Comparison of ENCODE assay signal across 9 cellular contexts in the genomic region with DNA sequence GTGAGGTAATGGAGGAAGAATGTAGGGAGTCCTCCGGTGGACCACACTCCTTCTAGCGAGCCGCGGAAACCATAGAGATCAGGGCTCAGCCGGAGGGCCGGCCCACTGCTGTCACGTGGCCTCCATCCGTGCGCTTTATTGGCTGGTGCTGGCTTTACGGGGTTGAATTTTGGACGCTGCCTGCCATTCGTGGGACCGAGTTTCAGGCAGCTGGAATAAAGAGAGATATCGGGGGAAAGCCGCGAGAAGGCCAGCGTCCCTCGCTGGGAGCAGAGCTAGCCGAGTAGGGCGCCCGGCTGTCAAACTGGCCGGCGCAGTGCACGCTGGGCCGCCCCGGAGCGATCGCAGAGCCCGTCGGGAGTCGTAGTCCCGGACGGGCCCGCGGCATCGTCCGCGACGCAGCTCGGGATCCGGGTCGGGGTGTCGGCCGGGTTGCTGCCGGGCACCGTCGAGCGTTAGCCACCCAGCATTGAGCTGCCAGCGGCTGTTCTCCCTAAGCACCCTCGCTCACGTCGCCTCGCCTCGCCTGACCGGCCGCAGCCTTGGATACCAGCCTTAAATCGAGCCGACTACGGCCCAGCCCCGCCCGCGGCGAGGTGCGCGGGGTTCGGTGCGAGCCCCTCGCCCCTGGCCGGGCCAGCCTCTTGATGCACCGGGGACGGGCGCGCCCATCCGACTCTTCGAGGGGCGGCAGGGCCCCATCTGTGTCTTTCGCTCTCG. TPM values are rescaled to one million over a fixed set of nuclear protein-coding genes. Genes with fewer than 3 reads are reported as not detected.
DNase-seq lines count a peak whose midpoint lies in the region; ATAC-seq, FAIRE-seq and TF ChIP-seq lines count a peak whose summit lies in the region.
"Not testable (repeated sequence)": the region's sequence is repeated elsewhere in the genome, so short reads cannot be mapped to it uniquely, and the experiment has no call there.
"Had no signal": no experiment of that assay in that cellular context is flagged by ENCODE, and none has a peak within 500 bp of the region (broad histone marks: within the 10 kb centered on the region; RNA-seq: fewer than 3 reads in every experiment).

A gene with protein sequence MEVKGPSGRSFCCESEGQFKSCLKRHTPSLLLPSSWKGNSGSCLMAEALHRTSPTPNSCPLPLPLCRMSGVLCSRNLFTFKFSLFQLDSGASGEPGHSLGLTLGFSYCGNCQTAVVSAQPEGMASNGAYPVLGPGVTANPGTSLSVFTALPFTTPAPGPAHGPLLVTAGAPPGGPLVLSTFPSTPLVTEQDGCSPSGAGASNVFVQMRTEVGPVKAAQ (N-terminal part only) (plus strand): TSS at position 244 of the 720 bp plus-strand sequence. CDS start 15,002 bp downstream, outside the sequence.

- peak; percentile 94 for ATAC-seq in HG02759 (IDR thresholded peaks at IDR 0.05; ENCODE audit: unreplicated experiment)

- not testable (repeated sequence) for H4K20me1 ChIP-seq in astrocyte (ENCODE audit: insufficient read depth, low read length)

- H3K4me2 ChIP-seq in astrocyte (ENCODE audit: low read length), result peak within 1 kb of the TSS; percentile 74

- not testable (repeated sequence) for H3K9me3 Mint-ChIP-seq in T-helper 2 cell treated with Interferon-gamma antibody and Interleukin-4, amounts not matched to agents 5 μg/mL and 100 μg/mL, for 36 hours; astrocyte (ENCODE audit: unreplicated experiment); progenitor cell of endocrine pancreas (ENCODE audit: low read depth)

- peak within 1 kb of the TSS; percentile 80 for H3K9ac ChIP-seq in astrocyte (ENCODE audit: low read length)

- not testable (repeated sequence) for H3K4me1 ChIP-seq in astrocyte (ENCODE audit: insufficient read depth, low read length); right atrium auricular region
- peaks cover 0 to 10% (median 3%) of the 10 kb centered on the region in 4 donors for H3K4me1 ChIP-seq in tibial nerve

- WGBS in tibial nerve, 2 donors, result 0% methylated on average over 41 of the region's 78 CpGs; no CpG with 5 or more reads in 1 of the 2 donors

- not testable (repeated sequence) for H2AFZ ChIP-seq in astrocyte (ENCODE audit: low read depth, low read length)

- H3K4me3 Mint-ChIP-seq in T-helper 2 cell treated with Interferon-gamma antibody and Interleukin-4, amounts not matched to agents 5 μg/mL and 100 μg/mL, for 36 hours, result peak within 1 kb of the TSS; percentile 89
- H3K4me3 Mint-ChIP-seq in astrocyte (ENCODE audit: unreplicated experiment) (peak within 1 kb of the TSS; percentile 98), progenitor cell of endocrine pancreas (ENCODE audit: low read depth) (peak within 1 kb of the TSS; percentile 88)

- H3K27ac Mint-ChIP-seq in T-helper 2 cell treated with Interferon-gamma antibody and Interleukin-4, amounts not matched to agents 5 μg/mL and 100 μg/mL, for 36 hours, result peak within 1 kb of the TSS; percentile 83
- not testable (repeated sequence) for H3K27ac Mint-ChIP-seq in astrocyte (ENCODE audit: unreplicated experiment)
- H3K27ac Mint-ChIP-seq in progenitor cell of endocrine pancreas, result peak within 1 kb of the TSS; percentile 95

- not testable (repeated sequence) for TF ChIP-seq POLR2A in GM12892 (IDR thresholded peaks at IDR 0.05; ENCODE audit: low read depth, low read length); NB4 (IDR thresholded peaks at IDR 0.05; ENCODE audit: extremely low read depth, insufficient read length)
- TF ChIP-seq POLR2A in tibial nerve (IDR thresholded peaks at IDR 0.05), result peak in 1 of 2 donors; percentile 11

- TF ChIP-seq EP300 in tibial nerve (IDR thresholded peaks at IDR 0.05), result peak in 1 of 2 donors; percentile 76

- peaks cover 13% of the 10 kb centered on the region for H3K79me2 ChIP-seq in astrocyte (ENCODE audit: insufficient read depth, low read length)

- not testable (repeated sequence) for TF ChIP-seq CTCF in NB4 (IDR thresholded peaks at IDR 0.05; ENCODE audit: low read depth, low read length); astrocyte (IDR thresholded peaks at IDR 0.05; ENCODE audit: insufficient read depth, low read depth, low read length); right atrium auricular region (IDR thresholded peaks at IDR 0.05); progenitor cell of endocrine pancreas (IDR thresholded peaks at IDR 0.05; ENCODE audit: unreplicated experiment); tibial nerve (IDR thresholded peaks at IDR 0.05)

- not testable (repeated sequence) for H3K27me3 Mint-ChIP-seq in T-helper 2 cell treated with Interferon-gamma antibody and Interleukin-4, amounts not matched to agents 5 μg/mL and 100 μg/mL, for 36 hours (ENCODE audit: low read depth); astrocyte (ENCODE audit: low read depth, unreplicated experiment); progenitor cell of endocrine pancreas

- not testable (repeated sequence) for H3K36me3 Mint-ChIP-seq in T-helper 2 cell treated with Interferon-gamma antibody and Interleukin-4, amounts not matched to agents 5 μg/mL and 100 μg/mL, for 36 hours (ENCODE audit: low read depth); astrocyte (ENCODE audit: low read depth, unreplicated experiment); progenitor cell of endocrine pancreas (ENCODE audit: insufficient read depth)

- peak within 1 kb of the TSS; percentile 58 for H3K4me3 ChIP-seq in NB4 (ENCODE audit: low read depth, low read length)
- peak within 1 kb of the TSS; percentile 49 for H3K4me3 ChIP-seq in astrocyte (ENCODE audit: insufficient read depth, low read depth, low read length)
- peak within 1 kb of the TSS; percentile 58 to 67 for H3K4me3 ChIP-seq in right atrium auricular region
- H3K4me3 ChIP-seq in tibial nerve, result peak within 1 kb of the TSS; percentile 38 to 72 (median 62)

- not testable (repeated sequence) for H3K27me3 ChIP-seq in astrocyte (ENCODE audit: insufficient read depth, low read length); right atrium auricular region; tibial nerve

- not testable (repeated sequence) for FAIRE-seq in GM12892 (lab: Jason Lieb, UNC); astrocyte (lab: Jason Lieb, UNC)

- not testable (repeated sequence) for H3K36me3 ChIP-seq in astrocyte (ENCODE audit: insufficient read depth, low read length); right atrium auricular region; tibial nerve

- DNase-seq in GM12892 (ENCODE audit: insufficient read length) (peak; percentile 31), NB4 (ENCODE audit: low read depth) (peak; percentile 86), astrocyte (ENCODE audit: low read depth) (peak; percentile 60), right atrium auricular region (ENCODE audit: low spot score) (peak; percentile 86), progenitor cell of endocrine pancreas (ENCODE audit: low spot score, unreplicated experiment) (peak; percentile 57), tibial nerve (ENCODE audit: low spot score in 2 of 2) (peak; percentile 55 to 71)
- DNase-seq in T-helper 2 cell treated with Interferon-gamma antibody and Interleukin-4, amounts not matched to agents 5 μg/mL and 100 μg/mL, for 36 hours (ENCODE audit: low spot score), result peak; percentile 78

- peak within 1 kb of the TSS; percentile 72 for H3K27ac ChIP-seq in astrocyte (ENCODE audit: low read depth, low read length)
- H3K27ac ChIP-seq in right atrium auricular region, result peak within 1 kb of the TSS; percentile 82 to 91
- H3K27ac ChIP-seq in tibial nerve, result peak within 1 kb of the TSS; percentile 62 to 95 (median 82)

- H3K4me1 Mint-ChIP-seq in T-helper 2 cell treated with Interferon-gamma antibody and Interleukin-4, amounts not matched to agents 5 μg/mL and 100 μg/mL, for 36 hours (ENCODE audit: low read depth), result peaks cover 15% of the 10 kb centered on the region
- not testable (repeated sequence) for H3K4me1 Mint-ChIP-seq in astrocyte (ENCODE audit: low read depth, unreplicated experiment); progenitor cell of endocrine pancreas (ENCODE audit: low read depth)

- H3K9me3 ChIP-seq in astrocyte (ENCODE audit: insufficient read depth, low read depth, low read length); right atrium auricular region; tibial nerve: not testable (repeated sequence)

RNA-seq across cellular contexts. Expression of the gene that starts here (rescaled TPM):
- 0.13 TPM for polyA plus RNA-seq in GM12892 (2012; ENCODE audit: missing spikeins)
- total RNA-seq in astrocyte (0.50 TPM in 1 of 2 replicates, not detected in the other), right atrium auricular region (not detected), progenitor cell of endocrine pancreas (0.36 and 0.40 TPM in 2 replicates), tibial nerve (under 1 TPM in 2 of 4 donors, not detected in 2; 0.21 to 0.30 TPM)
- total RNA-seq: subcutaneous adipose tissue had no signal

Comparison
In these comparisons a context has a peak if more than half of its experiments do, and no peak if none do; other contexts are left out.
1. Peak in every context shown above with its lines: DNase-seq, ATAC-seq, H3K4me3 ChIP-seq and H3K27ac ChIP-seq.
2. Peak in DNase-seq, H3K4me3 ChIP-seq, H3K27ac ChIP-seq, H3K9ac ChIP-seq and H3K4me2 ChIP-seq in astrocyte; RNA of the gene not detected or under 1 TPM.
3. Peak in DNase-seq, H3K4me3 ChIP-seq and H3K27ac ChIP-seq in right atrium auricular region; RNA of the gene not detected or under 1 TPM.
4. Peak in DNase-seq in progenitor cell of endocrine pancreas; RNA of the gene not detected or under 1 TPM.
5. Peak in DNase-seq, H3K4me3 ChIP-seq and H3K27ac ChIP-seq in tibial nerve; RNA of the gene not detected or under 1 TPM.
6. DNase-seq: peak in every context shown above with its lines; median percentile 86 in NB4; 86 in right atrium auricular region; 78 in T-helper 2 cell treated with Interferon-gamma antibody and Interleukin-4, amounts not matched to agents 5 μg/mL and 100 μg/mL, for 36 hours; 63 in tibial nerve; 60 in astrocyte; 57 in progenitor cell of endocrine pancreas; 31 in GM12892.